ENCODE assay signal across 10 cellular contexts in genomic region chr4:26500565-26500999, GRCh38. TPM values are rescaled to one million over a fixed set of nuclear protein-coding genes. Genes with fewer than 3 reads are reported as not detected.
"Had no signal": no experiment of that assay in that cellular context is flagged by ENCODE, and none has a peak within 500 bp of the region (broad histone marks: within the 10 kb centered on the region; RNA-seq: fewer than 3 reads in every experiment).

No MANE protein-coding gene starts in this region.

RNA-seq across cellular contexts. Expression of gene CCKAR, which starts 10.3 kb away (rescaled TPM):
- total RNA-seq: activated CD8-positive, alpha-beta T cell treated with anti-CD3 and anti-CD28 coated beads, Interleukin-2, amount 10 ng/mL, durations not matched to agents 7 days and 5 days; activated naive CD8-positive, alpha-beta T cell treated with anti-CD3 and anti-CD28 coated beads, Interleukin-2, amount 10 ng/mL, durations not matched to agents 7 days and 5 days; frontal cortex; heart right ventricle; left lobe of liver; natural killer cell treated with Interleukin-12 subunit alpha and Interleukin-12 subunit beta and Interleukin-15 and Interleukin-18, amount 100 ng/mL, for 72 hours; occipital lobe; psoas muscle; sciatic nerve; ureter had no signal
- polyA plus RNA-seq: heart right ventricle, psoas muscle had no signal
